ENCODE assay signal across 1 cellular context in genomic region chr1:228852015-228852414, GRCh38.
TF ChIP-seq lines count a peak whose summit lies in the region.

No MANE protein-coding gene starts in this region.

TF ChIP-seq in GM23338, 12 proteins besides CTCF, POLR2A, EP300 and RAD21 (continued from another document):
- TF ChIP-seq, protein P1, sequence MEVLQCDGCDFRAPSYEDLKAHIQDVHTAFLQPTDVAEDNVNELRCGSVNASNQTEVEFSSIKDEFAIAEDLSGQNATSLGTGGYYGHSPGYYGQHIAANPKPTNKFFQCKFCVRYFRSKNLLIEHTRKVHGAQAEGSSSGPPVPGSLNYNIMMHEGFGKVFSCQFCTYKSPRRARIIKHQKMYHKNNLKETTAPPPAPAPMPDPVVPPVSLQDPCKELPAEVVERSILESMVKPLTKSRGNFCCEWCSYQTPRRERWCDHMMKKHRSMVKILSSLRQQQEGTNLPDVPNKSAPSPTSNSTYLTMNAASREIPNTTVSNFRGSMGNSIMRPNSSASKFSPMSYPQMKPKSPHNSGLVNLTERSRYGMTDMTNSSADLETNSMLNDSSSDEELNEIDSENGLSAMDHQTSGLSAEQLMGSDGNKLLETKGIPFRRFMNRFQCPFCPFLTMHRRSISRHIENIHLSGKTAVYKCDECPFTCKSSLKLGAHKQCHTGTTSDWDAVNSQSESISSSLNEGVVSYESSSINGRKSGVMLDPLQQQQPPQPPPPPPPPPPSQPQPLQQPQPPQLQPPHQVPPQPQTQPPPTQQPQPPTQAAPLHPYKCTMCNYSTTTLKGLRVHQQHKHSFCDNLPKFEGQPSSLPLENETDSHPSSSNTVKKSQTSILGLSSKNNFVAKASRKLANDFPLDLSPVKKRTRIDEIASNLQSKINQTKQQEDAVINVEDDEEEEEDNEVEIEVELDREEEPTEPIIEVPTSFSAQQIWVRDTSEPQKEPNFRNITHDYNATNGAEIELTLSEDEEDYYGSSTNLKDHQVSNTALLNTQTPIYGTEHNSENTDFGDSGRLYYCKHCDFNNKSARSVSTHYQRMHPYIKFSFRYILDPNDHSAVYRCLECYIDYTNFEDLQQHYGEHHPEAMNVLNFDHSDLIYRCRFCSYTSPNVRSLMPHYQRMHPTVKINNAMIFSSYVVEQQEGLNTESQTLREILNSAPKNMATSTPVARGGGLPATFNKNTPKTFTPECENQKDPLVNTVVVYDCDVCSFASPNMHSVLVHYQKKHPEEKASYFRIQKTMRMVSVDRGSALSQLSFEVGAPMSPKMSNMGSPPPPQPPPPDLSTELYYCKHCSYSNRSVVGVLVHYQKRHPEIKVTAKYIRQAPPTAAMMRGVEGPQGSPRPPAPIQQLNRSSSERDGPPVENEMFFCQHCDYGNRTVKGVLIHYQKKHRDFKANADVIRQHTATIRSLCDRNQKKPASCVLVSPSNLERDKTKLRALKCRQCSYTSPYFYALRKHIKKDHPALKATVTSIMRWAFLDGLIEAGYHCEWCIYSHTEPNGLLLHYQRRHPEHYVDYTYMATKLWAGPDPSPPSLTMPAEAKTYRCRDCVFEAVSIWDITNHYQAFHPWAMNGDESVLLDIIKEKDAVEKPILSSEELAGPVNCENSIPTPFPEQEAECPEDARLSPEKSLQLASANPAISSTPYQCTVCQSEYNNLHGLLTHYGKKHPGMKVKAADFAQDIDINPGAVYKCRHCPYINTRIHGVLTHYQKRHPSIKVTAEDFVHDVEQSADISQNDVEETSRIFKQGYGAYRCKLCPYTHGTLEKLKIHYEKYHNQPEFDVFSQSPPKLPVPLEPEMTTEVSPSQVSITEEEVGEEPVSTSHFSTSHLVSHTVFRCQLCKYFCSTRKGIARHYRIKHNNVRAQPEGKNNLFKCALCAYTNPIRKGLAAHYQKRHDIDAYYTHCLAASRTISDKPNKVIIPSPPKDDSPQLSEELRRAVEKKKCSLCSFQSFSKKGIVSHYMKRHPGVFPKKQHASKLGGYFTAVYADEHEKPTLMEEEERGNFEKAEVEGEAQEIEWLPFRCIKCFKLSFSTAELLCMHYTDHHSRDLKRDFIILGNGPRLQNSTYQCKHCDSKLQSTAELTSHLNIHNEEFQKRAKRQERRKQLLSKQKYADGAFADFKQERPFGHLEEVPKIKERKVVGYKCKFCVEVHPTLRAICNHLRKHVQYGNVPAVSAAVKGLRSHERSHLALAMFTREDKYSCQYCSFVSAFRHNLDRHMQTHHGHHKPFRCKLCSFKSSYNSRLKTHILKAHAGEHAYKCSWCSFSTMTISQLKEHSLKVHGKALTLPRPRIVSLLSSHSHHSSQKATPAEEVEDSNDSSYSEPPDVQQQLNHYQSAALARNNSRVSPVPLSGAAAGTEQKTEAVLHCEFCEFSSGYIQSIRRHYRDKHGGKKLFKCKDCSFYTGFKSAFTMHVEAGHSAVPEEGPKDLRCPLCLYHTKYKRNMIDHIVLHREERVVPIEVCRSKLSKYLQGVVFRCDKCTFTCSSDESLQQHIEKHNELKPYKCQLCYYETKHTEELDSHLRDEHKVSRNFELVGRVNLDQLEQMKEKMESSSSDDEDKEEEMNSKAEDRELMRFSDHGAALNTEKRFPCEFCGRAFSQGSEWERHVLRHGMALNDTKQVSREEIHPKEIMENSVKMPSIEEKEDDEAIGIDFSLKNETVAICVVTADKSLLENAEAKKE (CRISPR knock-in tag; IDR thresholded peaks at IDR 0.05), result no peak
- TF ChIP-seq ZNF331 (CRISPR knock-in tag; IDR thresholded peaks at IDR 0.05; ENCODE audit: low read depth), result no peak
